Comparison of ENCODE assay signal across 17 cellular contexts in genomic region chr13:113485545-113485944, GRCh38.
"Had no signal": no experiment of that assay in that cellular context is flagged by ENCODE, and none has a peak within 500 bp of the region (broad histone marks: within the 10 kb centered on the region; RNA-seq: fewer than 3 reads in every experiment).

No MANE protein-coding gene starts in this region.

- H3K27me3 ChIP-seq: brain microvascular endothelial cell, foreskin keratinocyte, pancreas, tibial artery had no signal

- H3K9me3 ChIP-seq: pancreas, tibial artery had no signal

- ATAC-seq: activated naive CD8-positive, alpha-beta T cell treated with anti-CD3 and anti-CD28 coated beads, Interleukin-2, amount 50 U/mL, for 24 hours; foreskin keratinocyte; naive thymus-derived CD8-positive, alpha-beta T cell; pancreas; T-cell had no signal

- H3K4me3 ChIP-seq: coronary artery, pancreas, tibial artery had no signal

- FAIRE-seq: pancreas, urothelium cell line had no signal

- H3K36me3 ChIP-seq: pancreas, tibial artery had no signal

- H3K4me1 ChIP-seq: foreskin keratinocyte had no signal

- H3K27ac ChIP-seq: brain microvascular endothelial cell, coronary artery, foreskin keratinocyte, pancreas, tibial artery had no signal

- DNase-seq: activated B cell treated with CpG ODN at 0.5 μM for 24 hours; activated CD4-positive, alpha-beta T cell treated with anti-CD3 and anti-CD28 coated beads, Interleukin-2, amount 10 ng/mL, durations not matched to agents 24 days and 14 days; activated CD8-positive, alpha-beta memory T cell treated with anti-CD3 and anti-CD28 coated beads, Interleukin-2, amount 50 U/mL, for 48 hours; activated effector memory CD4-positive, alpha-beta T cell treated with Interleukin-2 at 50 U/mL for 16 hours; activated naive CD4-positive, alpha-beta T cell treated with anti-CD3 and anti-CD28 coated beads, Interleukin-2, amount 10 ng/mL, durations not matched to agents 7 days and 5 days; activated naive CD8-positive, alpha-beta T cell treated with anti-CD3 and anti-CD28 coated beads, Interleukin-2, amount 50 U/mL, for 24 hours; activated T-cell treated with anti-CD3 and anti-CD28 coated beads, Interleukin-2, amount 50 U/mL, for 48 hours; aorta; brain microvascular endothelial cell; foreskin keratinocyte; naive thymus-derived CD8-positive, alpha-beta T cell; pancreas; stimulated activated naive CD4-positive, alpha-beta T cell; T-cell; tibial artery had no signal
